3 cellular contexts compared by ENCODE assay signal in the genomic region with DNA sequence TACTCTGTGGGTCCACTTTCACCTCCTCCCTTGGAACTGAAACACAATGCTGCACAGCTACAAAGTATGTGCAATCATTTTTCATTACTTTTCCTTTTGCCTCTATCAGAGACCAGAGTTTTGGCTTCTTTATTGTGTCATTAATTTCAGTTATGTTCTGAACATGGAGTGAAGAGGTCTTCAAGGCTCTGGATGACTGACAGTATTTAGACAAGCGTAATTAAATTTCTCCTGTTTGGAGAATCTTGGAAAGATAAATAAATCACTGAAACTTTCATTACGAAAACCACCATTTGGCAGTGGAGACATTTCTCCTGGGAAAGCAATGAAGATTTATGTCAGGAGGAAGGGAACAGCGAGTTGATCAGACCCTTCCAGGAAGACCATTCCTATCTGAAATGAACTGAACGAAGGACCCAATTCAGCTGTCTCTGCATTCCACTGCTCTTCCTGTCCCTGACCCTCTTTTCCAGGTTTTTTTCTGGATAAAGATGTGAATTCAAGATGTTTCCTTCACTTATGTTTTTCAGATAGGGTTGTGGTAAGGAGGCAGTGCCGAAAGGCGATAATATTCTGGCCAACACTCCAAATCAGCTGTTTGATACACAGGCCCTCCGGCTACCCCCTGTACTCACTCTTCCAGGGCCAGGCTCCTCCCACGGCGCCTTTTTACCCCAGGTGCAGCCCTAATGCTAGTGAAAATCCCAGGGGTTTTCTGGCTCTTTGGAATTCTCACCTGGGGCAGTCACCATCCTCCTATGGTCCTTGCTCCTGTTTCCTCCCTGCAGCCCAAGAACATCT.
A peak's percentile ranks its signal among the peaks of the same experiment; 100 is the strongest.
TF ChIP-seq lines count a peak whose summit lies in the region.

No MANE protein-coding gene starts in this region.

TF ChIP-seq in liver, 16 proteins besides CTCF, POLR2A, EP300 and RAD21:
- TF ChIP-seq SP1 (IDR thresholded peaks at IDR 0.05) (peak; percentile 11), NR2F2 (IDR thresholded peaks at IDR 0.05) (peak; percentile 72), RXRA (IDR thresholded peaks at IDR 0.05) (peak in 1 of 2 donors; percentile 11), HNF4G (IDR thresholded peaks at IDR 0.05) (no peak)
- TF ChIP-seq, protein P1, sequence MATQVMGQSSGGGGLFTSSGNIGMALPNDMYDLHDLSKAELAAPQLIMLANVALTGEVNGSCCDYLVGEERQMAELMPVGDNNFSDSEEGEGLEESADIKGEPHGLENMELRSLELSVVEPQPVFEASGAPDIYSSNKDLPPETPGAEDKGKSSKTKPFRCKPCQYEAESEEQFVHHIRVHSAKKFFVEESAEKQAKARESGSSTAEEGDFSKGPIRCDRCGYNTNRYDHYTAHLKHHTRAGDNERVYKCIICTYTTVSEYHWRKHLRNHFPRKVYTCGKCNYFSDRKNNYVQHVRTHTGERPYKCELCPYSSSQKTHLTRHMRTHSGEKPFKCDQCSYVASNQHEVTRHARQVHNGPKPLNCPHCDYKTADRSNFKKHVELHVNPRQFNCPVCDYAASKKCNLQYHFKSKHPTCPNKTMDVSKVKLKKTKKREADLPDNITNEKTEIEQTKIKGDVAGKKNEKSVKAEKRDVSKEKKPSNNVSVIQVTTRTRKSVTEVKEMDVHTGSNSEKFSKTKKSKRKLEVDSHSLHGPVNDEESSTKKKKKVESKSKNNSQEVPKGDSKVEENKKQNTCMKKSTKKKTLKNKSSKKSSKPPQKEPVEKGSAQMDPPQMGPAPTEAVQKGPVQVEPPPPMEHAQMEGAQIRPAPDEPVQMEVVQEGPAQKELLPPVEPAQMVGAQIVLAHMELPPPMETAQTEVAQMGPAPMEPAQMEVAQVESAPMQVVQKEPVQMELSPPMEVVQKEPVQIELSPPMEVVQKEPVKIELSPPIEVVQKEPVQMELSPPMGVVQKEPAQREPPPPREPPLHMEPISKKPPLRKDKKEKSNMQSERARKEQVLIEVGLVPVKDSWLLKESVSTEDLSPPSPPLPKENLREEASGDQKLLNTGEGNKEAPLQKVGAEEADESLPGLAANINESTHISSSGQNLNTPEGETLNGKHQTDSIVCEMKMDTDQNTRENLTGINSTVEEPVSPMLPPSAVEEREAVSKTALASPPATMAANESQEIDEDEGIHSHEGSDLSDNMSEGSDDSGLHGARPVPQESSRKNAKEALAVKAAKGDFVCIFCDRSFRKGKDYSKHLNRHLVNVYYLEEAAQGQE (IDR thresholded peaks at IDR 0.05) = peak; percentile 63

TF ChIP-seq in HepG2, 621 proteins besides CTCF, POLR2A, EP300 and RAD21:
- TF ChIP-seq DBP (CRISPR knock-in tag; IDR thresholded peaks at IDR 0.05; ENCODE audit: not compliant biosample characterization) (no peak), NR2F6 (IDR thresholded peaks at IDR 0.05) (no peak), NR2F6 (CRISPR knock-in tag; IDR thresholded peaks at IDR 0.05) (no peak), ZUFSP (CRISPR knock-in tag; IDR thresholded peaks at IDR 0.05; ENCODE audit: borderline replicate concordance) (no peak), GATA4 (IDR thresholded peaks at IDR 0.05; ENCODE audit: borderline replicate concordance, low read depth) (no peak), ETV6 (CRISPR knock-in tag; conservative IDR thresholded peaks at IDR 0.05) (no peak), ZKSCAN1 (IDR thresholded peaks at IDR 0.05; ENCODE audit: low read length) (no peak), JUND (CRISPR knock-in tag; IDR thresholded peaks at IDR 0.05) (no peak), ATRX (CRISPR knock-in tag; IDR thresholded peaks at IDR 0.05; ENCODE audit: borderline replicate concordance) (no peak), AGO1 (IDR thresholded peaks at IDR 0.05; ENCODE audit: low read depth, low read length, poor library complexity, severe bottlenecking) (no peak), NFKBIZ (CRISPR knock-in tag; IDR thresholded peaks at IDR 0.05) (no peak), CENPX (CRISPR knock-in tag; IDR thresholded peaks at IDR 0.05) (no peak), PLSCR1 (CRISPR knock-in tag; IDR thresholded peaks at IDR 0.05; ENCODE audit: borderline replicate concordance) (no peak)

TF ChIP-seq in GM23338, 12 proteins besides CTCF, POLR2A, EP300 and RAD21:
- TF ChIP-seq, protein P1 (IDR thresholded peaks at IDR 0.05; ENCODE audit: unreplicated experiment) = no peak
- TF ChIP-seq ZNF462 (CRISPR knock-in tag; IDR thresholded peaks at IDR 0.05) = no peak
- TF ChIP-seq NANOG (IDR thresholded peaks at IDR 0.05; ENCODE audit: borderline replicate concordance) = no peak
- no peak for TF ChIP-seq ETS1 (IDR thresholded peaks at IDR 0.05)
- no peak for TF ChIP-seq ZNF114 (CRISPR knock-in tag; IDR thresholded peaks at IDR 0.05)
